ENCODE assay signal across 18 cellular contexts in genomic region chr5:37665272-37665671, GRCh38.
DNase-seq lines count a peak whose midpoint lies in the region; FAIRE-seq and TF ChIP-seq lines count a peak whose summit lies in the region.
"Had no signal": no experiment of that assay in that cellular context is flagged by ENCODE, and none has a peak within 500 bp of the region (broad histone marks: within the 10 kb centered on the region; RNA-seq: fewer than 3 reads in every experiment).

No MANE protein-coding gene starts in this region.

- H2BK120ac ChIP-seq in mesenchymal stem cell (ENCODE audit: low read depth, low read length), result no peak overlapping the region

- no peak overlapping the region for H3K27ac ChIP-seq in mesenchymal stem cell (ENCODE audit: low read length, poor library complexity, severe bottlenecking)
- H3K27ac ChIP-seq in kidney (ENCODE audit: low read depth in 2 of 2, low read length in 2 of 2), result no peak overlapping the region
- H3K27ac ChIP-seq: SK-N-MC had no signal

- H3K79me1 ChIP-seq in mesenchymal stem cell (replicated peaks; ENCODE audit: low read length, poor library complexity, severe bottlenecking), result peaks cover 12% of the 10 kb centered on the region

- H3K27me3 Mint-ChIP-seq in immature natural killer cell (ENCODE audit: low read depth in 3 of 3), result no peaks in the 10 kb centered on the region

- no peak overlapping the region for H3K18ac ChIP-seq in mesenchymal stem cell (ENCODE audit: low read depth in 1 of 2, low read length in 2 of 2)

- H3K9me3 Mint-ChIP-seq in immature natural killer cell, result no peaks in the 10 kb centered on the region

- no peak overlapping the region for H3K4me3 Mint-ChIP-seq in immature natural killer cell
- H3K4me3 Mint-ChIP-seq: activated T-cell treated with anti-CD3 and anti-CD28 coated beads, Interleukin-2, amount 50 U/mL, for 72 hours had no signal

- H3K36me3 ChIP-seq in mesenchymal stem cell (ENCODE audit: control insufficient read depth in 1 of 2, insufficient read depth in 2 of 2, low read depth in 1 of 2, low read length in 2 of 2) (no peaks in the 10 kb centered on the region), kidney (ENCODE audit: control insufficient read depth in 1 of 2, insufficient read depth in 2 of 2, low read length in 2 of 2) (no peaks in the 10 kb centered on the region)
- H3K36me3 ChIP-seq: adrenal gland, MG63 had no signal

- H2BK15ac ChIP-seq in mesenchymal stem cell (ENCODE audit: low read depth, poor library complexity, severe bottlenecking), result no peak overlapping the region

- no peak overlapping the region for H3K4ac ChIP-seq in mesenchymal stem cell (ENCODE audit: low read depth in 1 of 2, low read length in 2 of 2)

- DNase-seq in DMS 273 treated with DMSO at 0.1 percent for 48 hours (lab: John Stamatoyannopoulos, UW), result peak; percentile 7
- peak; percentile 16 for DNase-seq in NCI-H1694 (lab: John Stamatoyannopoulos, UW)
- peak; percentile 67 for DNase-seq in dermis blood vessel endothelial cell
- DNase-seq in mesenchymal stem cell, result peak; percentile 67
- DNase-seq in kidney, result no peak
- DNase-seq in stimulated activated CD4-positive, alpha-beta T cell treated with anti-CD3 and anti-CD28 coated beads, Interleukin-4, amount 100 ng/mL, for 1 hour, result no peak
- no peak for DNase-seq in GM13976 (ENCODE audit: low spot score)
- no peak for DNase-seq in immature natural killer cell
- DNase-seq: activated CD4-positive, alpha-beta T cell treated with anti-CD3 and anti-CD28 coated beads, Interleukin-2, amount 50 U/mL, for 4 hours; activated T-cell treated with anti-CD3 and anti-CD28 coated beads, Interleukin-2, amount 50 U/mL, for 72 hours; mammary epithelial cell; stimulated activated CD4-positive, alpha-beta T cell treated with anti-CD3 and anti-CD28 coated beads, Interleukin-4, amount 100 ng/mL, for 4 hours had no signal

- TF ChIP-seq CTCF in kidney (IDR thresholded peaks at IDR 0.05; ENCODE audit: borderline replicate concordance, extremely low read depth, insufficient read depth), result no peak
- TF ChIP-seq CTCF in GM13976 (IDR thresholded peaks at IDR 0.05; ENCODE audit: borderline replicate concordance, control extremely low read depth, extremely low read depth, insufficient read depth, missing control alignments), result no peak

- H2AK5ac ChIP-seq in mesenchymal stem cell (ENCODE audit: low read length, severe bottlenecking), result peak overlapping the region; percentile 39

- H3K4me1 ChIP-seq in mesenchymal stem cell (ENCODE audit: control insufficient read depth, insufficient read depth, low read depth, low read length) (peaks cover 6% of the 10 kb centered on the region), kidney (ENCODE audit: control insufficient read depth in 1 of 2, insufficient read depth in 1 of 2, low read depth in 1 of 2, low read length in 2 of 2) (peaks cover 0 to 4% of the 10 kb centered on the region in 2 donors)

- no peak overlapping the region for H3K14ac ChIP-seq in mesenchymal stem cell (ENCODE audit: low read length in 2 of 2)

- in situ Hi-C loops in GM13976 (cut with MboI; ENCODE audit: low sequenced_read_pairs, unreplicated experiment), result no loop called here

- no peak overlapping the region for H2BK5ac ChIP-seq in mesenchymal stem cell (ENCODE audit: low read depth, low read length, poor library complexity, severe bottlenecking)

- no peak for FAIRE-seq in kidney (lab: Jason Lieb, UNC)
- FAIRE-seq: colon, GM18507, TTC549 had no signal

- H3K4me3 ChIP-seq in mesenchymal stem cell (ENCODE audit: insufficient read depth in 1 of 2, low read depth in 1 of 2, low read length in 2 of 2) (no peak overlapping the region), kidney (ENCODE audit: low read length in 2 of 2) (no peak overlapping the region)
- H3K4me3 ChIP-seq: MG63, SK-N-MC had no signal

- H3K36me3 Mint-ChIP-seq in immature natural killer cell, result no peaks in the 10 kb centered on the region

- H2BK12ac ChIP-seq in mesenchymal stem cell (ENCODE audit: low read length in 2 of 2), result no peak overlapping the region

- H4K8ac ChIP-seq in mesenchymal stem cell (ENCODE audit: low read length), result no peak overlapping the region

- H3K9me3 ChIP-seq in mesenchymal stem cell (ENCODE audit: control insufficient read depth, low read length), result no peaks in the 10 kb centered on the region
- H3K9me3 ChIP-seq in kidney (ENCODE audit: control insufficient read depth in 1 of 2, low read length in 2 of 2), result no peaks in the 10 kb centered on the region
- H3K9me3 ChIP-seq: adrenal gland, MG63 had no signal

- H3K4me2 ChIP-seq in mesenchymal stem cell (ENCODE audit: low read length, poor library complexity, severe bottlenecking), result no peak overlapping the region

- H3K4me1 Mint-ChIP-seq in immature natural killer cell, result peaks cover 0 to 6% of the 10 kb centered on the region in 2 donors

- H2AFZ ChIP-seq in mesenchymal stem cell (ENCODE audit: low read depth, low read length), result no peak overlapping the region

- intact Hi-C loops in kidney (cut with DNase I), result no loop called here

- H4K91ac ChIP-seq in mesenchymal stem cell (ENCODE audit: low read length), result no peak overlapping the region

- WGBS in mesenchymal stem cell, result 43% methylated on average over 1 of the region's 1 CpG

- no peak overlapping the region for H3K23ac ChIP-seq in mesenchymal stem cell (ENCODE audit: low read length in 2 of 2)

- H3K9ac ChIP-seq in mesenchymal stem cell (ENCODE audit: low read length), result no peak overlapping the region
- no peak overlapping the region for H3K9ac ChIP-seq in kidney (ENCODE audit: low read length in 2 of 2)

- H3K27me3 ChIP-seq in mesenchymal stem cell (ENCODE audit: control insufficient read depth in 1 of 2, insufficient read depth in 1 of 2, low read length in 2 of 2), result no peaks in the 10 kb centered on the region
- H3K27me3 ChIP-seq: adrenal gland, MG63 had no signal

- no peak overlapping the region for H3K27ac Mint-ChIP-seq in immature natural killer cell
- H3K27ac Mint-ChIP-seq: activated T-cell treated with anti-CD3 and anti-CD28 coated beads, Interleukin-2, amount 50 U/mL, for 72 hours had no signal

Comparison
In these comparisons a context has a peak if more than half of its experiments do, and no peak if none do; other contexts are left out.
1. DNase-seq: peak in DMS 273 treated with DMSO at 0.1 percent for 48 hours (single experiment), NCI-H1694 (single experiment), dermis blood vessel endothelial cell (single experiment) and mesenchymal stem cell (single experiment); none in kidney (single experiment), stimulated activated CD4-positive, alpha-beta T cell treated with anti-CD3 and anti-CD28 coated beads, Interleukin-4, amount 100 ng/mL, for 1 hour (single experiment), GM13976 (single experiment) and immature natural killer cell (0 of 3).